Comparison of ENCODE assay signal across 8 cellular contexts in the genomic region with DNA sequence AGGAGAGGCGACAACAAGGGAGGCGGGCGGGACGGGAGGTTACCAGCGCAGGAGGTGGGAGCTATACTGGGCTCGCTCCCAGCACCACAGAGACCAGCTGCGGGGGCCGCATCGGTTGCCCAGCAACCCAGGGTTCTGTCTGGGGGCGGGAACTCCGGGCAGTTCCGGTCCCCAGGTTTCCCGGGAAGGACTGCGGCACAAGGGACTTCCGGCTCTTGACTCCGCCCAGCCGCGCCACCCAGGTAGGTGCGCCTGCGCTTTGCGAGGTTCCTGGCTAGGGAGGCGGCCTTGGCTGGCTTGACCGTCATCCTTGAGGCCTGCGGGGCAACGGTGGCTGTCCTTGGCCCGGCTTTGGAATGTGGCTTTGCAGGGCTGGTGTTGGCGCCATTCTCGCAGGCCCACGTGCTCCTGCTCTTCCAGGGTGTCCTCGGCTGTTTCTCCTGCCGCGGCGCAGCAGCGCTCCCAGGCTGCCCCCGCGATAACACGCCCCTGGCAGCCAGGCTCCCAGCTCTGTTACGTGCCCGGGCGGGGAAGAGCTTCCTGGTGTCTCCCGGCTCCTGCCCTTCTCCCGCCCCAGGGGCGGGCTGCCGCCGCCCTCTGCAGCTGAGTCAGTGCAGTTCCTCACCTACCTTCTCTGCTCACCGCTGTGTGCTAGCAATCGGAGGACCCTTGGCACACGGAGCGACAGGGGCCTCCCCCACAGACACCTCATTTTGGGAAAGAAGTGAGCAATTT. TPM values are rescaled to one million over a fixed set of nuclear protein-coding genes. Genes with fewer than 3 reads are reported as not detected.
DNase-seq lines count a peak whose midpoint lies in the region; ATAC-seq, FAIRE-seq and TF ChIP-seq lines count a peak whose summit lies in the region.

A gene with protein sequence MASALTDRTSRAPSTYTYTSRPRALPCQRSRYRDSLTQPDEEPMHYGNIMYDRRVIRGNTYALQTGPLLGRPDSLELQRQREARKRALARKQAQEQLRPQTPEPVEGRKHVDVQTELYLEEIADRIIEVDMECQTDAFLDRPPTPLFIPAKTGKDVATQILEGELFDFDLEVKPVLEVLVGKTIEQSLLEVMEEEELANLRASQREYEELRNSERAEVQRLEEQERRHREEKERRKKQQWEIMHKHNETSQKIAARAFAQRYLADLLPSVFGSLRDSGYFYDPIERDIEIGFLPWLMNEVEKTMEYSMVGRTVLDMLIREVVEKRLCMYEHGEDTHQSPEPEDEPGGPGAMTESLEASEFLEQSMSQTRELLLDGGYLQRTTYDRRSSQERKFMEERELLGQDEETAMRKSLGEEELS (minus strand): TSS at position 534 of the 735 bp plus-strand sequence. CDS start 652 bp downstream, outside the sequence.

- no peaks in the 10 kb centered on the region for H3K27me3 ChIP-seq in upper lobe of left lung

- TF ChIP-seq POLR2A in GM12892 (IDR thresholded peaks at IDR 0.05; ENCODE audit: low read depth, low read length) (peak; percentile 91), upper lobe of left lung (IDR thresholded peaks at IDR 0.05) (peak in 3 of 4 donors; percentile 58 to 92 (median 76))

- peak in 1 of 4 donors; percentile 1 for TF ChIP-seq EP300 in upper lobe of left lung (IDR thresholded peaks at IDR 0.05)

- DNase-seq in GM12892 (ENCODE audit: insufficient read length) (peak; percentile 95), NCI-H1436 (lab: John Stamatoyannopoulos, UW) (peak; percentile 93), SW480 (ENCODE audit: low spot score) (peak; percentile 94), amniotic epithelial cell (ENCODE audit: low read depth) (peak; percentile 89), left cardiac atrium (peak; percentile 94), posterior cingulate gyrus (peak; percentile 79 to 99 (median 92)), upper lobe of left lung (peak; percentile 95 to 96)

- H3K9me3 ChIP-seq in upper lobe of left lung, result no peaks in the 10 kb centered on the region

- H3K36me3 ChIP-seq in upper lobe of left lung, result no peaks in the 10 kb centered on the region

- WGBS in upper lobe of left lung, 2 donors, result 0% methylated on average over 17 to 37 of the region's 49 CpGs

- peak within 1 kb of the TSS; percentile 82 to 92 (median 87) for H3K27ac ChIP-seq in upper lobe of left lung

- H3K4me1 ChIP-seq in upper lobe of left lung, result peaks cover 0 to 23% (median 14%) of the 10 kb centered on the region in 4 donors

- TF ChIP-seq CTCF in upper lobe of left lung (IDR thresholded peaks at IDR 0.05), result peak in 4 of 6 experiments; percentile 12 to 36 (median 25)

- intact Hi-C loops in left cardiac atrium (cut with DNase I) (loop anchor here in 1 of 2 donors (10.0 kb wide), 1 partner anchor 105 kb away; no protein-coding TSS in a partner anchor), posterior cingulate gyrus (cut with DNase I) (loop anchor here (10.0 kb wide), 1 partner anchor 105 kb away; no protein-coding TSS in a partner anchor)

- peak within 1 kb of the TSS; percentile 55 to 85 (median 80) for H3K4me3 ChIP-seq in upper lobe of left lung

- peak; percentile 99 for FAIRE-seq in GM12892 (lab: Jason Lieb, UNC)

- peak; percentile 96 for ATAC-seq in HG02840 (IDR thresholded peaks at IDR 0.05; ENCODE audit: low FRiP score, unreplicated experiment)
- peak; percentile 96 to 97 for ATAC-seq in left cardiac atrium
- ATAC-seq in upper lobe of left lung (ENCODE audit: low FRiP score in 2 of 2), result peak; percentile 97 to 98

RNA-seq across cellular contexts. Expression of the gene that starts here (rescaled TPM):
- 1.9 TPM for polyA plus RNA-seq in GM12892 (2012; ENCODE audit: missing spikeins)
- total RNA-seq in left cardiac atrium (10 to 100 TPM in 1 of 2 donors, 1 to 10 TPM in 1; 9.1 to 10.1 TPM), upper lobe of left lung (10 to 100 TPM; 14.7 to 22.0 (median 18.2) TPM)

Comparison
In these comparisons a context has a peak if more than half of its experiments do, and no peak if none do; other contexts are left out.
1. Peak in every context shown above with its lines: DNase-seq, ATAC-seq, H3K4me3 ChIP-seq and H3K27ac ChIP-seq.